16 cellular contexts compared by ENCODE assay signal in genomic region chr3:27859821-27860220, GRCh38.
DNase-seq lines count a peak whose midpoint lies in the region; ATAC-seq and TF ChIP-seq lines count a peak whose summit lies in the region.
"Had no signal": no experiment of that assay in that cellular context is flagged by ENCODE, and none has a peak within 500 bp of the region (broad histone marks: within the 10 kb centered on the region; RNA-seq: fewer than 3 reads in every experiment).

No MANE protein-coding gene starts in this region.

- intact Hi-C loops in CD8-positive, alpha-beta T cell (cut with DNase I, micrococcal nuclease): loop anchor here in 1 of 2 experiments (2.0 to 5.0 kb wide), 3 partner anchors 15 to 48 kb away; no protein-coding TSS in a partner anchor

- H3K4me1 ChIP-seq in CD4-positive, CD25-positive, alpha-beta regulatory T cell (ENCODE audit: control insufficient read depth, insufficient read depth, low read length, poor library complexity, severe bottlenecking): peaks cover 9% of the 10 kb centered on the region
- peaks cover 38% of the 10 kb centered on the region for H3K4me1 ChIP-seq in CD8-positive, alpha-beta T cell (ENCODE audit: insufficient read depth, low read length)
- H3K4me1 ChIP-seq: BLaER1, Caco-2, SJCRH30 had no signal

- CTCF ChIA-PET in CD8-positive, alpha-beta T cell (lab: Charles Lee): interaction anchor here (3.2 kb wide), 1 partner anchor 138 kb away, joined by 9 read pairs; the partner anchor contains the start of gene EOMES

- no peak overlapping the region for H3K4me3 Mint-ChIP-seq in CD4-positive, CD25-positive, alpha-beta regulatory T cell
- no peak overlapping the region for H3K4me3 Mint-ChIP-seq in CD8-positive, alpha-beta T cell
- H3K4me3 Mint-ChIP-seq in naive thymus-derived CD8-positive, alpha-beta T cell: peak overlapping the region in 5 of 10 donors; percentile 16 to 42 (median 20)

- peaks cover 0 to 3% of the 10 kb centered on the region in 2 experiments for H3K9me3 ChIP-seq in CD4-positive, CD25-positive, alpha-beta regulatory T cell (ENCODE audit: control insufficient read depth in 2 of 2, low read length in 2 of 2)
- peaks cover 9% of the 10 kb centered on the region for H3K9me3 ChIP-seq in CD8-positive, alpha-beta T cell (ENCODE audit: low read length)
- H3K9me3 ChIP-seq: Caco-2, SJCRH30 had no signal

- H3K4me3 ChIP-seq in CD4-positive, CD25-positive, alpha-beta regulatory T cell (ENCODE audit: low read depth, low read length): no peak overlapping the region
- H3K4me3 ChIP-seq in CD8-positive, alpha-beta T cell (ENCODE audit: low read depth, low read length): no peak overlapping the region
- H3K4me3 ChIP-seq: BLaER1, SJCRH30 had no signal

- no peaks in the 10 kb centered on the region for H3K36me3 ChIP-seq in CD4-positive, CD25-positive, alpha-beta regulatory T cell (ENCODE audit: control insufficient read depth, insufficient read depth, low read length)
- H3K36me3 ChIP-seq in CD8-positive, alpha-beta T cell (ENCODE audit: insufficient read depth, low read length): no peaks in the 10 kb centered on the region
- H3K36me3 ChIP-seq: BLaER1, SJCRH30 had no signal

- no peaks in the 10 kb centered on the region for H3K36me3 Mint-ChIP-seq in CD4-positive, CD25-positive, alpha-beta regulatory T cell
- no peaks in the 10 kb centered on the region for H3K36me3 Mint-ChIP-seq in CD8-positive, alpha-beta T cell
- peaks cover 0 to 7% (median 4%) of the 10 kb centered on the region in 3 donors for H3K36me3 Mint-ChIP-seq in naive thymus-derived CD8-positive, alpha-beta T cell

- H3K27me3 Mint-ChIP-seq in CD4-positive, CD25-positive, alpha-beta regulatory T cell: no peaks in the 10 kb centered on the region
- no peaks in the 10 kb centered on the region for H3K27me3 Mint-ChIP-seq in CD8-positive, alpha-beta T cell (ENCODE audit: low read depth)
- no peaks in the 10 kb centered on the region for H3K27me3 Mint-ChIP-seq in naive thymus-derived CD8-positive, alpha-beta T cell

- no peaks in the 10 kb centered on the region for H3K27me3 ChIP-seq in CD4-positive, CD25-positive, alpha-beta regulatory T cell (ENCODE audit: control insufficient read depth, insufficient read depth, low read length)
- no peaks in the 10 kb centered on the region for H3K27me3 ChIP-seq in CD8-positive, alpha-beta T cell (ENCODE audit: insufficient read depth, low read length)
- H3K27me3 ChIP-seq: BLaER1, SJCRH30 had no signal

- DNase-seq in CD4-positive, CD25-positive, alpha-beta regulatory T cell: no peak
- DNase-seq in CD8-positive, alpha-beta T cell: no peak
- peak; percentile 6 for DNase-seq in SW480 (ENCODE audit: low spot score)
- no peak for DNase-seq in naive thymus-derived CD8-positive, alpha-beta T cell
- no peak for DNase-seq in superior temporal gyrus (ENCODE audit: extremely low spot score)
- no peak for DNase-seq in MV-4-11 (lab: John Stamatoyannopoulos, UW)
- DNase-seq in cortex of kidney (lab: John Stamatoyannopoulos, UW): no peak
- DNase-seq: Caco-2, H7, Karpas-422, NCI-H1436 treated with DMSO at 0.1 percent for 48 hours, NCI-H2081, SJCRH30, SW 1271 had no signal

- H3K4me1 Mint-ChIP-seq in CD4-positive, CD25-positive, alpha-beta regulatory T cell: peaks cover 0 to 31% (median 17%) of the 10 kb centered on the region in 4 donors
- H3K4me1 Mint-ChIP-seq in CD8-positive, alpha-beta T cell (ENCODE audit: low read depth): peaks cover 47% of the 10 kb centered on the region
- H3K4me1 Mint-ChIP-seq in naive thymus-derived CD8-positive, alpha-beta T cell: peaks cover 25 to 55% (median 50%) of the 10 kb centered on the region in 4 donors

- peak overlapping the region in 2 of 3 donors; percentile 2 to 31 for H3K27ac Mint-ChIP-seq in CD4-positive, CD25-positive, alpha-beta regulatory T cell
- peak overlapping the region; percentile 47 for H3K27ac Mint-ChIP-seq in CD8-positive, alpha-beta T cell
- H3K27ac Mint-ChIP-seq in naive thymus-derived CD8-positive, alpha-beta T cell: peak overlapping the region in 9 of 10 donors; percentile 7 to 92 (median 66)

- POLR2A ChIA-PET in CD8-positive, alpha-beta T cell (lab: Charles Lee): interaction anchor here (0.6 to 3.8 kb wide), 4 partner anchors 8 to 313 kb away, joined by 3 to 13 read pairs (median 4); no protein-coding TSS in a partner anchor
- POLR2A ChIA-PET in naive thymus-derived CD8-positive, alpha-beta T cell (lab: Charles Lee): interaction anchor here (0.6 to 5.2 kb wide), 2 partner anchors 14 to 22 kb away, joined by 3 to 32 read pairs; no protein-coding TSS in a partner anchor

- ATAC-seq in CD4-positive, CD25-positive, alpha-beta regulatory T cell (ENCODE audit: low read depth in 2 of 2): no peak
- no peak for ATAC-seq in CD8-positive, alpha-beta T cell
- ATAC-seq in naive thymus-derived CD8-positive, alpha-beta T cell: no peak
- ATAC-seq: HepG2 had no signal

- no peak overlapping the region for H3K27ac ChIP-seq in CD4-positive, CD25-positive, alpha-beta regulatory T cell (ENCODE audit: insufficient read depth, low read length, poor library complexity, severe bottlenecking)
- H3K27ac ChIP-seq in CD8-positive, alpha-beta T cell (ENCODE audit: low read depth, low read length): no peak overlapping the region
- H3K27ac ChIP-seq: BLaER1, SJCRH30 had no signal

- no peak for TF ChIP-seq CTCF in CD8-positive, alpha-beta T cell (IDR thresholded peaks at IDR 0.05)

- peaks cover 0 to 4% (median 0%) of the 10 kb centered on the region in 7 donors for H3K9me3 Mint-ChIP-seq in CD4-positive, CD25-positive, alpha-beta regulatory T cell
- peaks cover 5% of the 10 kb centered on the region for H3K9me3 Mint-ChIP-seq in CD8-positive, alpha-beta T cell
- peaks cover 0 to 16% (median 4%) of the 10 kb centered on the region in 9 donors for H3K9me3 Mint-ChIP-seq in naive thymus-derived CD8-positive, alpha-beta T cell
